ENCODE assay signal across 12 cellular contexts in genomic region chr6:140956567-140957306, GRCh38.
DNase-seq lines count a peak whose midpoint lies in the region; ATAC-seq, FAIRE-seq and TF ChIP-seq lines count a peak whose summit lies in the region.
"Had no signal": no experiment of that assay in that cellular context is flagged by ENCODE, and none has a peak within 500 bp of the region (broad histone marks: within the 10 kb centered on the region; RNA-seq: fewer than 3 reads in every experiment).

No MANE protein-coding gene starts in this region.

- no peak for FAIRE-seq in H54 (lab: Jason Lieb, UNC)

- H3K14ac ChIP-seq in neuronal stem cell (ENCODE audit: low read length), result no peak overlapping the region

- no peak overlapping the region for H4K8ac ChIP-seq in neuronal stem cell (ENCODE audit: low read depth, low read length)

- H2AFZ ChIP-seq in SU-DHL-6 (ENCODE audit: low read depth, low read length, severe bottlenecking) (peak overlapping the region; percentile 20), neuronal stem cell (ENCODE audit: low read length) (no peak overlapping the region)

- no peaks in the 10 kb centered on the region for H3K36me3 ChIP-seq in SU-DHL-6 (ENCODE audit: low read length)
- H3K36me3 ChIP-seq in neuronal stem cell (replicated peaks in 1 of 2; ENCODE audit: control insufficient read depth in 2 of 2, insufficient read depth in 2 of 2, low read length in 2 of 2), result no peaks in the 10 kb centered on the region
- H3K36me3 ChIP-seq: left lung, neutrophil had no signal

- H2BK12ac ChIP-seq in neuronal stem cell (ENCODE audit: low read length), result no peak overlapping the region

- H3K9me2 ChIP-seq in SU-DHL-6 (replicated peaks; ENCODE audit: insufficient read depth, low read length), result no peaks in the 10 kb centered on the region

- no peaks in the 10 kb centered on the region for H3K27me3 ChIP-seq in SU-DHL-6 (ENCODE audit: low read length)
- no peaks in the 10 kb centered on the region for H3K27me3 ChIP-seq in neuronal stem cell (ENCODE audit: control insufficient read depth in 3 of 3, insufficient read depth in 3 of 3, low read depth in 1 of 3, low read length in 3 of 3)
- H3K27me3 ChIP-seq: left lung, neutrophil had no signal

- H3K4me1 ChIP-seq in neuronal stem cell (ENCODE audit: control insufficient read depth in 2 of 2, insufficient read depth in 1 of 2, low read depth in 1 of 2, low read length in 2 of 2), result no peaks in the 10 kb centered on the region
- H3K4me1 ChIP-seq: left lung had no signal

- H3K18ac ChIP-seq in neuronal stem cell (ENCODE audit: low read length), result no peak overlapping the region

- no peak overlapping the region for H3K23ac ChIP-seq in neuronal stem cell (ENCODE audit: low read depth, low read length, poor library complexity)

- no peak for TF ChIP-seq CTCF in SU-DHL-6 (IDR thresholded peaks at IDR 0.05; ENCODE audit: insufficient read depth, low read length, poor library complexity, severe bottlenecking)

- no peak overlapping the region for H3K4me2 ChIP-seq in SU-DHL-6 (ENCODE audit: low read depth, low read length, poor library complexity, severe bottlenecking)
- H3K4me2 ChIP-seq in neuronal stem cell (ENCODE audit: insufficient read depth, low read length, poor library complexity, severe bottlenecking), result no peak overlapping the region

- H3K9ac ChIP-seq in SU-DHL-6 (ENCODE audit: low read length), result no peak overlapping the region
- H3K9ac ChIP-seq in neuronal stem cell (ENCODE audit: low read depth, low read length, poor library complexity), result no peak overlapping the region

- TF ChIP-seq POLR2A in H54 (IDR thresholded peaks at IDR 0.05; ENCODE audit: low read depth, low read length), result no peak

- no CpG with 5 or more reads among the region's 3 CpGs for WGBS in neuronal stem cell (ENCODE audit: extremely low coverage in 2 of 2, insufficient read length in 2 of 2, insufficient replicate concordance in 1 of 2), 2 donors

- no peak for ATAC-seq in GM21529 (IDR thresholded peaks at IDR 0.05; ENCODE audit: unreplicated experiment)
- ATAC-seq: left lung had no signal

- H3K79me2 ChIP-seq in SU-DHL-6 (ENCODE audit: insufficient read depth, low read length), result no peaks in the 10 kb centered on the region

- H3K79me1 ChIP-seq in neuronal stem cell (ENCODE audit: low read depth, low read length), result no peaks in the 10 kb centered on the region

- H3K4ac ChIP-seq in neuronal stem cell (ENCODE audit: low read length), result no peak overlapping the region

- H3K4me3 ChIP-seq in SU-DHL-6 (ENCODE audit: insufficient read depth, low read length, poor library complexity, severe bottlenecking) (no peak overlapping the region), neuronal stem cell (ENCODE audit: low read length in 2 of 2) (no peak overlapping the region)
- H3K4me3 ChIP-seq: left lung had no signal

- H4K20me1 ChIP-seq in SU-DHL-6 (ENCODE audit: low read depth, low read length), result no peaks in the 10 kb centered on the region

- DNase-seq in EL (peak; percentile 37), NCI-H1930 (lab: John Stamatoyannopoulos, UW) (peak; percentile 89 to 90), myocyte (ENCODE audit: low read depth) (peak; percentile 14), neuronal stem cell (ENCODE audit: low spot score) (no peak), H54 (ENCODE audit: insufficient read length, low spot score) (no peak)
- no peak for DNase-seq in activated CD4-positive, alpha-beta T cell treated with anti-CD3 and anti-CD28 coated beads, Interleukin-2, amount 50 U/mL, for 4 hours
- DNase-seq: CD4-positive, alpha-beta memory T cell; left lung; stimulated activated CD4-positive, alpha-beta T cell treated with anti-CD3 and anti-CD28 coated beads, Interleukin-1b, Interleukin-23, amount 100 ng/mL, for 48 hours had no signal

- no peak overlapping the region for H2BK15ac ChIP-seq in neuronal stem cell (ENCODE audit: low read length)

- H3K27ac ChIP-seq in SU-DHL-6 (ENCODE audit: low read depth, low read length), result no peak overlapping the region
- H3K27ac ChIP-seq in neuronal stem cell (replicated peaks; ENCODE audit: low read length), result no peak overlapping the region
- H3K27ac ChIP-seq: left lung, neutrophil had no signal

- H3K9me3 ChIP-seq in SU-DHL-6 (ENCODE audit: insufficient read depth, low read length), result no peaks in the 10 kb centered on the region
- no peaks in the 10 kb centered on the region for H3K9me3 ChIP-seq in neuronal stem cell (replicated peaks in 1 of 2; ENCODE audit: control insufficient read depth in 2 of 2, insufficient read depth in 1 of 2, low read depth in 1 of 2, low read length in 2 of 2)
- H3K9me3 ChIP-seq: left lung, neutrophil had no signal

- H2BK120ac ChIP-seq in neuronal stem cell (ENCODE audit: low read depth, low read length), result no peak overlapping the region

- H3F3A ChIP-seq in SU-DHL-6 (ENCODE audit: insufficient read depth), result no peaks in the 10 kb centered on the region

- H4K91ac ChIP-seq in neuronal stem cell (ENCODE audit: low read depth, low read length, poor library complexity), result no peak overlapping the region

- H2BK5ac ChIP-seq in neuronal stem cell (ENCODE audit: low read length), result no peak overlapping the region

- no peak overlapping the region for H2AK5ac ChIP-seq in neuronal stem cell (ENCODE audit: low read depth, low read length)

Comparison
In these comparisons a context has a peak if more than half of its experiments do, and no peak if none do; other contexts are left out.
1. DNase-seq: peak in EL (single experiment), NCI-H1930 (2 of 2) and myocyte (single experiment); none in neuronal stem cell (single experiment), H54 (single experiment) and activated CD4-positive, alpha-beta T cell treated with anti-CD3 and anti-CD28 coated beads, Interleukin-2, amount 50 U/mL, for 4 hours (0 of 2).